In genomic region chr5:59873113-59873512, GRCh38 we compare ENCODE assay signal across 17 cellular contexts. TPM values are rescaled to one million over a fixed set of nuclear protein-coding genes. Genes with fewer than 3 reads are reported as not detected.
DNase-seq lines count a peak whose midpoint lies in the region; ATAC-seq, FAIRE-seq and TF ChIP-seq lines count a peak whose summit lies in the region.
"Had no signal": no experiment of that assay in that cellular context is flagged by ENCODE, and none has a peak within 500 bp of the region (broad histone marks: within the 10 kb centered on the region; RNA-seq: fewer than 3 reads in every experiment).

No MANE protein-coding gene starts in this region.

- 0 out of 6 replicates have a peak overlapping the region, but pooled peaks of 1 of the 2 experiments have one; percentile 14 for H3K27ac ChIP-seq in A549
- H3K27ac ChIP-seq: skin epidermis had no signal

- no peak for FAIRE-seq in A549 (lab: Jason Lieb, UNC)
- FAIRE-seq: D721Med had no signal

- H3K4me2 ChIP-seq in A549 = peak overlapping the region; percentile 11; the same call in 2 of the 3 replicates

- no peaks in the 10 kb centered on the region for H3K36me3 Mint-ChIP-seq in activated naive CD8-positive, alpha-beta T cell treated with anti-CD3 and anti-CD28 coated beads for 36 hours
- H3K36me3 Mint-ChIP-seq: naive thymus-derived CD8-positive, alpha-beta T cell had no signal

- H3K4me3 Mint-ChIP-seq in activated naive CD8-positive, alpha-beta T cell treated with anti-CD3 and anti-CD28 coated beads for 36 hours = no peak overlapping the region
- H3K4me3 Mint-ChIP-seq: activated CD4-positive, alpha-beta T cell treated with anti-CD3 and anti-CD28 coated beads, Interleukin-2, amount 10 ng/mL, durations not matched to agents 7 days and 5 days; activated T-cell treated with anti-CD3 and anti-CD28 coated beads, Interleukin-2, amount 50 U/mL, for 72 hours; naive thymus-derived CD8-positive, alpha-beta T cell had no signal

- TF ChIP-seq RAD21 in A549 (conservative IDR thresholded peaks at IDR 0.05 in 1 of 2, IDR thresholded peaks at IDR 0.05 in 1 of 2) = no peak

- CTCF ChIA-PET in A549 (lab: Yijun Ruan, JAX) = no interaction called here

- H3K4me3 ChIP-seq in A549 (no peak overlapping the region), astrocyte of the spinal cord (ENCODE audit: low read depth, low read length) (no peak overlapping the region)
- H3K4me3 ChIP-seq: skin epidermis had no signal

- no peak overlapping the region for H3K27ac Mint-ChIP-seq in activated naive CD8-positive, alpha-beta T cell treated with anti-CD3 and anti-CD28 coated beads for 36 hours
- H3K27ac Mint-ChIP-seq: activated CD4-positive, alpha-beta T cell treated with anti-CD3 and anti-CD28 coated beads, Interleukin-2, amount 10 ng/mL, durations not matched to agents 7 days and 5 days; activated T-cell treated with anti-CD3 and anti-CD28 coated beads, Interleukin-2, amount 50 U/mL, for 72 hours; naive thymus-derived CD8-positive, alpha-beta T cell had no signal

- no peaks in the 10 kb centered on the region for H3K9me3 Mint-ChIP-seq in activated naive CD8-positive, alpha-beta T cell treated with anti-CD3 and anti-CD28 coated beads for 36 hours
- H3K9me3 Mint-ChIP-seq: activated CD4-positive, alpha-beta T cell treated with anti-CD3 and anti-CD28 coated beads, Interleukin-2, amount 10 ng/mL, durations not matched to agents 7 days and 5 days; activated T-cell treated with anti-CD3 and anti-CD28 coated beads, Interleukin-2, amount 50 U/mL, for 72 hours had no signal

- peak; percentile 53 to 54; a peak in 3 of 6 replicates for ATAC-seq in A549
- no peak for ATAC-seq in HG02798 (IDR thresholded peaks at IDR 0.05; ENCODE audit: poor library complexity, unreplicated experiment)
- ATAC-seq in HG03521 (IDR thresholded peaks at IDR 0.05; ENCODE audit: unreplicated experiment) = no peak
- ATAC-seq: activated T-cell treated with anti-CD3 and anti-CD28 coated beads, Interleukin-2, amount 50 U/mL, for 72 hours; naive thymus-derived CD8-positive, alpha-beta T cell had no signal

- in situ Hi-C loops in astrocyte of the spinal cord (cut with HindIII; ENCODE audit: low sequenced_read_pairs) = no loop called here

- no peaks in the 10 kb centered on the region for H3K4me1 Mint-ChIP-seq in activated naive CD8-positive, alpha-beta T cell treated with anti-CD3 and anti-CD28 coated beads for 36 hours
- H3K4me1 Mint-ChIP-seq: activated CD4-positive, alpha-beta T cell treated with anti-CD3 and anti-CD28 coated beads, Interleukin-2, amount 10 ng/mL, durations not matched to agents 7 days and 5 days; naive thymus-derived CD8-positive, alpha-beta T cell had no signal

- TF ChIP-seq EP300 in A549 (IDR thresholded peaks at IDR 0.05) = no peak

- peaks cover 10% of the 10 kb centered on the region; the same call in 1 of the 3 replicates for H3K4me1 ChIP-seq in A549

- DNase-seq in A549 (ENCODE audit: low read depth in 1 of 2, low spot score in 1 of 2) (peak in 1 of 2 experiments; percentile 28), HCEC 1CT (peak; percentile 94), astrocyte of the spinal cord (ENCODE audit: low read depth, low spot score) (peak; percentile 66), kidney tubule cell (ENCODE audit: low spot score) (peak; percentile 70)
- DNase-seq in activated naive CD8-positive, alpha-beta T cell treated with anti-CD3 and anti-CD28 coated beads for 36 hours = no peak
- DNase-seq in activated CD4-positive, alpha-beta T cell treated with anti-CD3 and anti-CD28 coated beads, Interleukin-2, amount 50 U/mL, for 4 hours = no peak
- DNase-seq: 8988T; activated CD4-positive, alpha-beta T cell treated with anti-CD3 and anti-CD28 coated beads, Interleukin-2, amount 10 ng/mL, durations not matched to agents 7 days and 5 days; activated T-cell treated with anti-CD3 and anti-CD28 coated beads, Interleukin-2, amount 50 U/mL, for 72 hours; glutamatergic neuron; naive thymus-derived CD8-positive, alpha-beta T cell; NCI-H1417 treated with DMSO at 0.1 percent for 48 hours; NCI-H524 had no signal

- H3K27me3 Mint-ChIP-seq in activated naive CD8-positive, alpha-beta T cell treated with anti-CD3 and anti-CD28 coated beads for 36 hours = no peaks in the 10 kb centered on the region

- H3K9me3 ChIP-seq in A549 = no peaks in the 10 kb centered on the region

- TF ChIP-seq CTCF in A549 (IDR thresholded peaks at IDR 0.05) (no peak), astrocyte of the spinal cord (IDR thresholded peaks at IDR 0.05; ENCODE audit: low read depth, low read length) (no peak)

- POLR2A ChIA-PET in A549 (lab: Yijun Ruan, JAX) = no interaction called here

- 33% methylated on average over 2 of the region's 2 CpGs for WGBS in A549 (ENCODE audit: missing lambda C conversion rate)

- no peak for TF ChIP-seq POLR2A in A549 (IDR thresholded peaks at IDR 0.05; ENCODE audit: low read length)

TF ChIP-seq in A549, 52 proteins besides CTCF, POLR2A, EP300 and RAD21:
- TF ChIP-seq NFE2L2 (conservative IDR thresholded peaks at IDR 0.05; ENCODE audit: low read length) = peak; percentile 63
- no peak for TF ChIP-seq FOSL2 (IDR thresholded peaks at IDR 0.05)
- TF ChIP-seq FOSL2 (CRISPR knock-in tag; IDR thresholded peaks at IDR 0.05) = 0 out of 2 replicates have a peak, but pooled peaks have one; percentile 14
- TF ChIP-seq FOSB (CRISPR knock-in tag; IDR thresholded peaks at IDR 0.05) = no peak
- TF ChIP-seq MAFK (IDR thresholded peaks at IDR 0.05; ENCODE audit: partially characterized antibody) = peak; percentile 60

RNA-seq across cellular contexts. Expression of gene PDE4D, which starts 20.4 kb away (rescaled TPM):
- polyA plus RNA-seq in A549 (2011; rRNA removed) = 182 and 213 TPM in 2 replicates
- polyA plus RNA-seq in A549 (2012; cell fraction: cytosol; rRNA removed) = 34.3 and 44.6 TPM in 2 replicates
- 82.0 and 84.5 TPM in 2 replicates for polyA plus RNA-seq in A549 (2012; cell fraction: nucleus; rRNA removed)
- polyA plus RNA-seq in A549 (2017; fragmentation: RNase III; extraction: RNeasy Plus Mini Kit Qiagen cat#74134 plus additional on column Dnase treatment) = 64.2 to 77.3 TPM (median 74.0 TPM) in 3 replicates
- polyA minus RNA-seq in A549 (2011; rRNA and poly(A)+ RNA removed) = 774 and 1,018 TPM in 2 replicates
- total RNA-seq in activated naive CD8-positive, alpha-beta T cell treated with anti-CD3 and anti-CD28 coated beads for 36 hours = 10 to 100 TPM; 40.7 TPM

Comparison
In these comparisons a context has a peak if more than half of its experiments do, and no peak if none do; other contexts are left out.
1. ATAC-seq: peak in A549 (2 of 2); none in HG02798 (single experiment) and HG03521 (single experiment).
2. DNase-seq: peak in HCEC 1CT (single experiment), astrocyte of the spinal cord (single experiment) and kidney tubule cell (single experiment); none in activated naive CD8-positive, alpha-beta T cell treated with anti-CD3 and anti-CD28 coated beads for 36 hours (single experiment) and activated CD4-positive, alpha-beta T cell treated with anti-CD3 and anti-CD28 coated beads, Interleukin-2, amount 50 U/mL, for 4 hours (0 of 2).